In genomic region chr21:36188081-36188681, GRCh38 we compare ENCODE assay signal across 11 cellular contexts.
DNase-seq lines count a peak whose midpoint lies in the region; ATAC-seq and TF ChIP-seq lines count a peak whose summit lies in the region.
"Had no signal": no experiment of that assay in that cellular context is flagged by ENCODE, and none has a peak within 500 bp of the region (broad histone marks: within the 10 kb centered on the region; RNA-seq: fewer than 3 reads in every experiment).

No MANE protein-coding gene starts in this region.

- TF ChIP-seq CTCF in HL-60 (IDR thresholded peaks at IDR 0.05; ENCODE audit: insufficient read depth, low read length) (no peak), brain microvascular endothelial cell (IDR thresholded peaks at IDR 0.05; ENCODE audit: low read depth, low read length, missing control alignments) (no peak)

- H3K36me3 Mint-ChIP-seq in activated naive CD8-positive, alpha-beta T cell treated with anti-CD3 and anti-CD28 coated beads, Interleukin-2, amount 50 U/mL, for 24 hours (ENCODE audit: low read depth), result peaks cover 5% of the 10 kb centered on the region
- H3K36me3 Mint-ChIP-seq: IgD-negative memory B cell had no signal

- H3K9me3 Mint-ChIP-seq in activated naive CD8-positive, alpha-beta T cell treated with anti-CD3 and anti-CD28 coated beads, Interleukin-2, amount 50 U/mL, for 24 hours, result no peaks in the 10 kb centered on the region
- H3K9me3 Mint-ChIP-seq: IgD-negative memory B cell, nephron had no signal

- H3K27ac ChIP-seq in HL-60 (replicated peaks) (0 out of 2 replicates have a peak overlapping the region, but pooled peaks have one; percentile 3), skin epidermis (peak overlapping the region in 11 of 21 experiments; percentile 8 to 73 (median 31)), brain microvascular endothelial cell (no peak overlapping the region)

- no peak overlapping the region for H3K27ac Mint-ChIP-seq in activated naive CD8-positive, alpha-beta T cell treated with anti-CD3 and anti-CD28 coated beads, Interleukin-2, amount 50 U/mL, for 24 hours

- no peak overlapping the region for H3K4me3 Mint-ChIP-seq in activated naive CD8-positive, alpha-beta T cell treated with anti-CD3 and anti-CD28 coated beads, Interleukin-2, amount 50 U/mL, for 24 hours
- H3K4me3 Mint-ChIP-seq: IgD-negative memory B cell, nephron had no signal

- in situ Hi-C loops in brain microvascular endothelial cell (cut with HindIII; ENCODE audit: low pct_ligation_motif_present, low sequenced_read_pairs), result no loop called here

- H3K4me3 ChIP-seq in HL-60 (replicated peaks; ENCODE audit: insufficient read depth, low read length), result no peak overlapping the region
- no peak overlapping the region for H3K4me3 ChIP-seq in skin epidermis
- no peak overlapping the region for H3K4me3 ChIP-seq in brain microvascular endothelial cell (ENCODE audit: low read depth, low read length)

- intact Hi-C loops in head of caudate nucleus (cut with DNase I), result no loop called here

- peaks cover 6% of the 10 kb centered on the region for H3K4me1 Mint-ChIP-seq in activated naive CD8-positive, alpha-beta T cell treated with anti-CD3 and anti-CD28 coated beads, Interleukin-2, amount 50 U/mL, for 24 hours
- H3K4me1 Mint-ChIP-seq: nephron had no signal

- ATAC-seq in GM18517 (IDR thresholded peaks at IDR 0.05; ENCODE audit: unreplicated experiment), result no peak
- no peak for ATAC-seq in activated naive CD8-positive, alpha-beta T cell treated with anti-CD3 and anti-CD28 coated beads, Interleukin-2, amount 50 U/mL, for 24 hours

- H3K27me3 Mint-ChIP-seq in activated naive CD8-positive, alpha-beta T cell treated with anti-CD3 and anti-CD28 coated beads, Interleukin-2, amount 50 U/mL, for 24 hours, result no peaks in the 10 kb centered on the region
- H3K27me3 Mint-ChIP-seq: IgD-negative memory B cell had no signal

- H3K36me3 ChIP-seq in brain microvascular endothelial cell (replicated peaks), result no peaks in the 10 kb centered on the region

- no peak for DNase-seq in HL-60 (ENCODE audit: low read depth in 1 of 2, low spot score in 1 of 2)
- DNase-seq in NCI-H774 (lab: John Stamatoyannopoulos, UW), result peak; percentile 86
- DNase-seq in head of caudate nucleus, result peak in 33 of 42 donors; percentile 14 to 73 (median 45)
- no peak for DNase-seq in brain microvascular endothelial cell
- DNase-seq in activated naive CD8-positive, alpha-beta T cell treated with anti-CD3 and anti-CD28 coated beads, Interleukin-2, amount 50 U/mL, for 24 hours, result no peak
- DNase-seq in activated CD4-positive, alpha-beta T cell treated with anti-CD3 and anti-CD28 coated beads for 1 hour, result no peak
- DNase-seq: activated CD4-positive, alpha-beta T cell treated with anti-CD3 and anti-CD28 coated beads, Interleukin-2, amount 50 U/mL, for 48 hours had no signal

- H3K27me3 ChIP-seq in HL-60 (ENCODE audit: insufficient read depth, poor library complexity, severe bottlenecking), result no peaks in the 10 kb centered on the region
- H3K27me3 ChIP-seq in brain microvascular endothelial cell (replicated peaks), result no peaks in the 10 kb centered on the region

Comparison
In these comparisons a context has a peak if more than half of its experiments do, and no peak if none do; other contexts are left out.
1. DNase-seq: peak in NCI-H774 (single experiment) and head of caudate nucleus (33 of 42); none in HL-60 (0 of 2), brain microvascular endothelial cell (single experiment), activated naive CD8-positive, alpha-beta T cell treated with anti-CD3 and anti-CD28 coated beads, Interleukin-2, amount 50 U/mL, for 24 hours (single experiment) and activated CD4-positive, alpha-beta T cell treated with anti-CD3 and anti-CD28 coated beads for 1 hour (single experiment).